Comparison of ENCODE assay signal across 8 cellular contexts in genomic region chr3:101850327-101851048, GRCh38. TPM values are rescaled to one million over a fixed set of nuclear protein-coding genes. Genes with fewer than 3 reads are reported as not detected.
DNase-seq lines count a peak whose midpoint lies in the region; ATAC-seq and TF ChIP-seq lines count a peak whose summit lies in the region.

No MANE protein-coding gene starts in this region.

- TF ChIP-seq CTCF in SU-DHL-6 (IDR thresholded peaks at IDR 0.05; ENCODE audit: insufficient read depth, low read length, poor library complexity, severe bottlenecking) (no peak), MCF 10A (IDR thresholded peaks at IDR 0.05; ENCODE audit: unreplicated experiment) (no peak), lung (IDR thresholded peaks at IDR 0.05; ENCODE audit: control extremely low read depth, extremely low read depth) (no peak), omental fat pad (IDR thresholded peaks at IDR 0.05) (no peak)

- WGBS in lung, 2 donors = 0 to 1% methylated on average over 19 of the region's 19 CpGs

- H3K27ac ChIP-seq in SU-DHL-6 (ENCODE audit: low read depth, low read length) (peak overlapping the region; percentile 68), lung (ENCODE audit: low read depth in 1 of 2, low read length in 1 of 2) (peak overlapping the region; percentile 70 to 99)

- H3K4me1 ChIP-seq in lung (ENCODE audit: control insufficient read depth in 2 of 2, insufficient read depth in 2 of 2, low read length in 2 of 2) = peaks cover 9 to 11% of the 10 kb centered on the region in 2 donors

- peak; percentile 19 for ATAC-seq in HG03095 (IDR thresholded peaks at IDR 0.05; ENCODE audit: unreplicated experiment)
- ATAC-seq in lung (ENCODE audit: insufficient read depth, low FRiP score) = no peak
- peak; percentile 74 for ATAC-seq in stimulated activated naive CD8-positive, alpha-beta T cell treated with anti-CD3 and anti-CD28 coated beads, Interleukin-15, amount 100 ng/mL, for 72 hours
- ATAC-seq in omental fat pad (ENCODE audit: low FRiP score) = no peak

- H3F3A ChIP-seq in SU-DHL-6 (ENCODE audit: insufficient read depth) = peaks cover 38% of the 10 kb centered on the region

- peak overlapping the region; percentile 87 for H3K9ac ChIP-seq in SU-DHL-6 (ENCODE audit: low read length)

- H3K36me3 ChIP-seq in SU-DHL-6 (ENCODE audit: low read length) (peaks cover 51% of the 10 kb centered on the region), lung (ENCODE audit: control insufficient read depth in 2 of 2, insufficient read depth in 2 of 2, low read length in 2 of 2) (peaks cover 14 to 30% of the 10 kb centered on the region in 2 donors)

- H2AFZ ChIP-seq in SU-DHL-6 (ENCODE audit: low read depth, low read length, severe bottlenecking) = no peak overlapping the region

- peak overlapping the region; percentile 99 for H3K27ac Mint-ChIP-seq in MCF 10A (ENCODE audit: low read depth, unreplicated experiment)
- peak overlapping the region; percentile 97 to 99 for H3K27ac Mint-ChIP-seq in stimulated activated naive CD8-positive, alpha-beta T cell treated with anti-CD3 and anti-CD28 coated beads, Interleukin-15, amount 100 ng/mL, for 72 hours

- H3K9me3 Mint-ChIP-seq in MCF 10A (ENCODE audit: unreplicated experiment) = no peaks in the 10 kb centered on the region
- H3K9me3 Mint-ChIP-seq in stimulated activated naive CD8-positive, alpha-beta T cell treated with anti-CD3 and anti-CD28 coated beads, Interleukin-15, amount 100 ng/mL, for 72 hours = no peaks in the 10 kb centered on the region

- H3K36me3 Mint-ChIP-seq in MCF 10A (ENCODE audit: insufficient read depth, unreplicated experiment) = peaks cover 62% of the 10 kb centered on the region

- peak overlapping the region; percentile 94 for H3K4me2 ChIP-seq in SU-DHL-6 (ENCODE audit: low read depth, low read length, poor library complexity, severe bottlenecking)

- H3K27me3 Mint-ChIP-seq in MCF 10A (ENCODE audit: insufficient read depth, unreplicated experiment) = no peaks in the 10 kb centered on the region
- H3K27me3 Mint-ChIP-seq in stimulated activated naive CD8-positive, alpha-beta T cell treated with anti-CD3 and anti-CD28 coated beads, Interleukin-15, amount 100 ng/mL, for 72 hours = no peaks in the 10 kb centered on the region

- H3K4me3 Mint-ChIP-seq in MCF 10A (ENCODE audit: unreplicated experiment) = peak overlapping the region; percentile 94
- H3K4me3 Mint-ChIP-seq in stimulated activated naive CD8-positive, alpha-beta T cell treated with anti-CD3 and anti-CD28 coated beads, Interleukin-15, amount 100 ng/mL, for 72 hours = peak overlapping the region; percentile 84 to 90

- intact Hi-C loops in MCF 10A (cut with micrococcal nuclease) = loop anchor here (1.0 to 10.0 kb wide), 3 partner anchors 38 to 214 kb away; no protein-coding TSS in a partner anchor

- H4K20me1 ChIP-seq in SU-DHL-6 (ENCODE audit: low read depth, low read length) = peaks cover 10% of the 10 kb centered on the region

- POLR2A ChIA-PET in MCF 10A (lab: Yijun Ruan, JAX) = interaction anchor here (0.9 to 4.4 kb wide), 29 partner anchors 11 to 375 kb away, joined by 3 to 121 read pairs (median 9); no protein-coding TSS in a partner anchor

- H3K9me3 ChIP-seq in SU-DHL-6 (ENCODE audit: insufficient read depth, low read length) = no peaks in the 10 kb centered on the region
- H3K9me3 ChIP-seq in lung (ENCODE audit: control insufficient read depth in 2 of 2, insufficient read depth in 1 of 2, low read length in 1 of 2) = no peaks in the 10 kb centered on the region

- H3K9me2 ChIP-seq in SU-DHL-6 (replicated peaks; ENCODE audit: insufficient read depth, low read length) = no peaks in the 10 kb centered on the region

- H3K27me3 ChIP-seq in SU-DHL-6 (ENCODE audit: low read length) (no peaks in the 10 kb centered on the region), lung (ENCODE audit: control insufficient read depth, insufficient read depth) (no peaks in the 10 kb centered on the region)

- DNase-seq in DMS53 (lab: John Stamatoyannopoulos, UW) (peak; percentile 22), DMS53 treated with DMSO at 0.1 percent for 48 hours (lab: John Stamatoyannopoulos, UW; ENCODE audit: unreplicated experiment) (no peak), MCF 10A (ENCODE audit: unreplicated experiment) (peak; percentile 44), lung (ENCODE audit: low spot score) (no peak), omental fat pad (ENCODE audit: low spot score) (no peak)
- DNase-seq in stimulated activated naive CD8-positive, alpha-beta T cell treated with anti-CD3 and anti-CD28 coated beads, Interleukin-15, amount 100 ng/mL, for 72 hours = peak; percentile 68 to 83

- peaks cover 43% of the 10 kb centered on the region for H3K4me1 Mint-ChIP-seq in MCF 10A (ENCODE audit: insufficient read depth, unreplicated experiment)
- H3K4me1 Mint-ChIP-seq in stimulated activated naive CD8-positive, alpha-beta T cell treated with anti-CD3 and anti-CD28 coated beads, Interleukin-15, amount 100 ng/mL, for 72 hours = peaks cover 57% of the 10 kb centered on the region

- H3K4me3 ChIP-seq in SU-DHL-6 (ENCODE audit: insufficient read depth, low read length, poor library complexity, severe bottlenecking) (peak overlapping the region; percentile 87), lung (peak overlapping the region; percentile 99)

- CTCF ChIA-PET in MCF 10A (lab: Yijun Ruan, JAX) = interaction anchor here (0.6 to 3.2 kb wide), 15 partner anchors 22 to 375 kb away, joined by 3 to 21 read pairs (median 5); no protein-coding TSS in a partner anchor

- TSS peak; percentile 89 for BruUV-seq in MCF 10A (replicated peaks; lab: Mats Ljungman, UMichigan)

- peaks cover 78% of the 10 kb centered on the region for H3K79me2 ChIP-seq in SU-DHL-6 (ENCODE audit: insufficient read depth, low read length)

RNA-seq across cellular contexts. Expression of gene NFKBIZ, which starts 1.2 kb away (rescaled TPM):
- total RNA-seq in MCF 10A (2022) = 48.9 and 58.8 TPM in 2 replicates
- total RNA-seq in lung = 10 to 100 TPM; 79.0 to 83.7 TPM
- polyA plus RNA-seq in lung = 10 to 100 TPM; 27.6 to 94.8 TPM
- 100 to 1,000 TPM in 2 of 4 donors, 10 to 100 TPM in 2; 78.2 to 296 (median 108) TPM for total RNA-seq in omental fat pad

Comparison
In these comparisons a context has a peak if more than half of its experiments do, and no peak if none do; other contexts are left out.
1. DNase-seq: peak in DMS53 (single experiment), MCF 10A (single experiment) and stimulated activated naive CD8-positive, alpha-beta T cell treated with anti-CD3 and anti-CD28 coated beads, Interleukin-15, amount 100 ng/mL, for 72 hours (2 of 2); none in DMS53 treated with DMSO at 0.1 percent for 48 hours (single experiment), lung (single experiment) and omental fat pad (single experiment).
2. ATAC-seq: peak in HG03095 (single experiment) and stimulated activated naive CD8-positive, alpha-beta T cell treated with anti-CD3 and anti-CD28 coated beads, Interleukin-15, amount 100 ng/mL, for 72 hours (single experiment); none in lung (single experiment) and omental fat pad (single experiment).